26 cellular contexts compared by ENCODE assay signal in the genomic region with DNA sequence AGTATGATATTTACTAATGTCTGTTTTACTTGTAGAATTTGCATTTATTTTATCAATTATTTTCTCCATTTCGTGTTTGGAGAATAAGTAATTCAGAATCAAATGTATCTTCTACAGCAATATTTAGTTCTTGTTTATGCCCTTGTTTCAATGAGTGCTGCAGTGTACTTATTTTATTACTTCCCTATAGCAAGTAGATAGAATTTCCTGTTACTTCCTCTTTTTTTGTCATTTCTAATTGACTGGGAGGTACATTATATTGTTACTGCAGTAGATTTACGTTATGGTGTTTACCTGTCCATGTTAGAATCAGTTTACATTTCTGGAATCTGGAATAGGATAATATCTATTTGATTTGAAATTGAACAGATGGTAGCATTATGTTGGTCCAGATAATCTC.
DNase-seq lines count a peak whose midpoint lies in the region; ATAC-seq and TF ChIP-seq lines count a peak whose summit lies in the region.
"Had no signal": no experiment of that assay in that cellular context is flagged by ENCODE, and none has a peak within 500 bp of the region (broad histone marks: within the 10 kb centered on the region; RNA-seq: fewer than 3 reads in every experiment).

No MANE protein-coding gene starts in this region.

- no peaks in the 10 kb centered on the region for H3K27me3 ChIP-seq in neutrophil
- H3K27me3 ChIP-seq: brain microvascular endothelial cell, dorsolateral prefrontal cortex, esophagus squamous epithelium, foreskin keratinocyte had no signal

- H3K4me3 ChIP-seq in neutrophil (ENCODE audit: low read depth in 1 of 2, low read length in 1 of 2) = peak overlapping the region in 1 of 2 experiments; percentile 17
- H3K4me3 ChIP-seq: dorsolateral prefrontal cortex, esophagus squamous epithelium had no signal

- H3K4me3 Mint-ChIP-seq in stimulated activated naive B cell treated with anti-CD40 and anti-IgM and Interleukin-4, amounts not matched to agents 10 μg/mL and 1 μg/mL and 100 μg/mL, for 72 hours = no peak overlapping the region

- H3K4me1 Mint-ChIP-seq in stimulated activated naive B cell treated with anti-CD40 and anti-IgM and Interleukin-4, amounts not matched to agents 10 μg/mL and 1 μg/mL and 100 μg/mL, for 72 hours = peaks cover 3 to 15% of the 10 kb centered on the region in 2 donors

- H3K9me3 ChIP-seq in neutrophil = no peaks in the 10 kb centered on the region
- H3K9me3 ChIP-seq: esophagus squamous epithelium had no signal

- H3K4me1 ChIP-seq in neutrophil (ENCODE audit: control insufficient read depth in 1 of 2, insufficient read depth in 1 of 2, low read depth in 1 of 2, low read length in 1 of 2) = peaks cover 20 to 24% of the 10 kb centered on the region in 2 experiments
- H3K4me1 ChIP-seq: esophagus squamous epithelium, foreskin keratinocyte had no signal

- no peaks in the 10 kb centered on the region for H3K27me3 Mint-ChIP-seq in stimulated activated naive B cell treated with anti-CD40 and anti-IgM and Interleukin-4, amounts not matched to agents 10 μg/mL and 1 μg/mL and 100 μg/mL, for 72 hours

- peaks cover 11 to 12% of the 10 kb centered on the region in 2 donors for H3K36me3 Mint-ChIP-seq in stimulated activated naive B cell treated with anti-CD40 and anti-IgM and Interleukin-4, amounts not matched to agents 10 μg/mL and 1 μg/mL and 100 μg/mL, for 72 hours

- DNase-seq in GF-D8 (lab: John Stamatoyannopoulos, UW) (peak; percentile 25), MV-4-11 (lab: John Stamatoyannopoulos, UW) (peak; percentile 66), SKM-1 (lab: John Stamatoyannopoulos, UW; ENCODE audit: unreplicated experiment) (peak; percentile 52)
- DNase-seq in stimulated activated CD4-positive, alpha-beta T cell treated with anti-CD3 and anti-CD28 coated beads, Interleukin-2, amount 100 ng/mL, for 24 hours = no peak
- DNase-seq in stimulated activated naive B cell treated with anti-CD40 and anti-IgM and Interleukin-4, amounts not matched to agents 10 μg/mL and 1 μg/mL and 100 μg/mL, for 72 hours = no peak
- DNase-seq: activated CD4-positive, alpha-beta T cell treated with anti-CD3 and anti-CD28 coated beads for 4 hours; activated T-cell treated with anti-CD3 and anti-CD28 coated beads for 4 hours; amygdala; brain microvascular endothelial cell; Calu3; dorsolateral prefrontal cortex; esophagus squamous epithelium; foreskin keratinocyte; head of caudate nucleus; islet precursor cell; left ventricle myocardium superior; NCI-H748 treated with DMSO at 0.1 percent for 48 hours; nucleus accumbens; stimulated activated CD4-positive, alpha-beta T cell treated with anti-CD3 and anti-CD28 coated beads, Interleukin-4, amount 100 ng/mL, for 4 hours; trophoblast cell had no signal

- peak overlapping the region; percentile 70 for H3K27ac ChIP-seq in neutrophil
- H3K27ac ChIP-seq: brain microvascular endothelial cell, C4-2B, dorsolateral prefrontal cortex, esophagus squamous epithelium, foreskin keratinocyte, VCaP had no signal

- no peak for TF ChIP-seq CTCF in neutrophil (IDR thresholded peaks at IDR 0.05)

- H3K36me3 ChIP-seq in neutrophil = peaks cover 10% of the 10 kb centered on the region

- H3K9me3 Mint-ChIP-seq in stimulated activated naive B cell treated with anti-CD40 and anti-IgM and Interleukin-4, amounts not matched to agents 10 μg/mL and 1 μg/mL and 100 μg/mL, for 72 hours = no peaks in the 10 kb centered on the region
- H3K9me3 Mint-ChIP-seq: activated naive CD4-positive, alpha-beta T cell treated with anti-CD3 and anti-CD28 coated beads, Interleukin-2, amount 50 U/mL, for 72 hours had no signal

- no peak for ATAC-seq in HG02885 (IDR thresholded peaks at IDR 0.05; ENCODE audit: poor library complexity, unreplicated experiment)
- ATAC-seq in stimulated activated naive B cell treated with anti-CD40 and anti-IgM and Interleukin-4, amounts not matched to agents 10 μg/mL and 1 μg/mL and 100 μg/mL, for 72 hours (replicated peaks) = no peak
- ATAC-seq: activated naive CD4-positive, alpha-beta T cell treated with anti-CD3 and anti-CD28 coated beads, Interleukin-2, amount 50 U/mL, for 72 hours; foreskin keratinocyte; left ventricle myocardium superior; SK-N-SH treated with all-trans-retinoic acid at 6 μM for 48 hours had no signal

- no peak overlapping the region for H3K27ac Mint-ChIP-seq in stimulated activated naive B cell treated with anti-CD40 and anti-IgM and Interleukin-4, amounts not matched to agents 10 μg/mL and 1 μg/mL and 100 μg/mL, for 72 hours
- H3K27ac Mint-ChIP-seq: activated naive CD4-positive, alpha-beta T cell treated with anti-CD3 and anti-CD28 coated beads, Interleukin-2, amount 50 U/mL, for 72 hours had no signal

Comparison
In these comparisons a context has a peak if more than half of its experiments do, and no peak if none do; other contexts are left out.
1. DNase-seq: peak in GF-D8 (single experiment), MV-4-11 (single experiment) and SKM-1 (single experiment); none in stimulated activated CD4-positive, alpha-beta T cell treated with anti-CD3 and anti-CD28 coated beads, Interleukin-2, amount 100 ng/mL, for 24 hours (0 of 2) and stimulated activated naive B cell treated with anti-CD40 and anti-IgM and Interleukin-4, amounts not matched to agents 10 μg/mL and 1 μg/mL and 100 μg/mL, for 72 hours (single experiment).